In the genomic region with DNA sequence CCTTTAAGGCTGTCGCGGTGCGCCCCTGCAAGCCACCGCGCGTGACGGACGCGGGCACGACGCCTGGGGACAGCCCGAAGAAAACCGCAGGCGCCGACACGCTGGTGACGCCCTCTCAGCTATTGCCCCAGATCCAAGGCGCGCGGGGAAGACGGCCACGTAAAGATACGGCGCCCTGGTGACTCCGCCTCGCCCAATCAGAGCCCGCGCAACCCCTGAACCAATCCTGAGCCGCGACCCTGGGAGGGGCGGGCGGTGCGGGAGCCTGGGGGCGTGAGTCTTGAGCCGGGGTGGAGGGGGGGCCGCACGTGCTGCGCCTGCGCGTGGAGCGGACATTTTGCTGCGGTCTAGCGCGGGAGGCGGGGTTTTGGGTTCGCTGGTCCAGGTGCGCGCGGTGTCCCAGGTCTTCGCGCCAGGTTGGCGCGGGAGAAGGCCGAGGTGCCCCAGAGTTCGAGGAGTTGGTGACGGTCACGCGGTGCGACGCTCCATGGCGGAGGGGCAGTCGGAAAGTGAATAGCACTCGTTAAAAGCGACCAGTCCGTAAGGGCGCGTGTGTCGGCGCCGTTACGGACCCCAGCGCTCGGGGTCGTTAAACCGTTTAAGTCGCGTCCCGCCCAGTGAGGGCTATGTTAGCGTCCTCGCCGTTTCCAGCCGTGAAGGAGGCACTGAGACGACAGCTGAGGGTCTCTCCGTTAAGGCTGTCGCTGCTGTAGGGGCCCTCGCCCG, we compare ENCODE assay signal across 8 cellular contexts. TPM values are rescaled to one million over a fixed set of nuclear protein-coding genes. Genes with fewer than 3 reads are reported as not detected.
DNase-seq lines count a peak whose midpoint lies in the region; ATAC-seq and TF ChIP-seq lines count a peak whose summit lies in the region.

No MANE protein-coding gene starts in this region.

- CTCF ChIA-PET in activated B cell treated with CpG ODN at 0.5 μM for 24 hours (lab: Charles Lee) = interaction anchor here (1.0 to 1.7 kb wide), 5 partner anchors 17 to 161 kb away, joined by 3 to 5 read pairs (median 4); partner anchors contain the start of gene NCL

- no peaks in the 10 kb centered on the region for H3K36me3 ChIP-seq in spleen

- H3K27me3 ChIP-seq in spleen (replicated peaks in 1 of 7) = no peaks in the 10 kb centered on the region

- H3K27ac ChIP-seq in caudate nucleus (ENCODE audit: low read depth, low read length) = peak overlapping the region; percentile 95
- H3K27ac ChIP-seq in spleen = peak overlapping the region; percentile 77 to 92 (median 88)

- no peak for TF ChIP-seq CTCF in activated B cell treated with CpG ODN at 0.5 μM for 24 hours (IDR thresholded peaks at IDR 0.05)
- TF ChIP-seq CTCF in spleen (IDR thresholded peaks at IDR 0.05 in 8 of 11, conservative IDR thresholded peaks at IDR 0.05 in 3 of 11) = peak in 1 of 11 experiments; percentile 32

- ATAC-seq in HG03175 (IDR thresholded peaks at IDR 0.05; ENCODE audit: unreplicated experiment) (peak; percentile 98), activated B cell treated with CpG ODN at 0.5 μM for 24 hours (ENCODE audit: low read depth) (peak; percentile 99)

- POLR2A ChIA-PET in activated B cell treated with CpG ODN at 0.5 μM for 24 hours (lab: Charles Lee) = interaction anchor here (0.6 to 4.5 kb wide), 10 partner anchors 31 to 282 kb away, joined by 3 to 50 read pairs (median 4); partner anchors contain the start of genes NCL and PTMA

- DNase-seq in AG08396 (ENCODE audit: low spot score) = peak; percentile 100
- DNase-seq in NCI-H2227 treated with DMSO at 0.1 percent for 48 hours (lab: John Stamatoyannopoulos, UW) = peak; percentile 97
- peak; percentile 97 for DNase-seq in activated B cell treated with CpG ODN at 0.5 μM for 24 hours
- DNase-seq in caudate nucleus (lab: John Stamatoyannopoulos, UW) = peak; percentile 63 to 99 (median 96)
- DNase-seq in inferior parietal cortex (ENCODE audit: extremely low spot score) = peak; percentile 94
- DNase-seq in spleen = peak; percentile 98

- intact Hi-C loops in activated B cell treated with CpG ODN at 0.5 μM for 24 hours (cut with micrococcal nuclease) (loop anchor here (1.0 to 2.0 kb wide), 6 partner anchors 32 to 266 kb away; partner anchors contain the start of genes NCL and PDE6D), spleen (cut with DNase I; ENCODE audit: low total_unique reads) (no loop called here)

- in situ Hi-C loops in GM18951 (cut with MboI; ENCODE audit: low sequenced_read_pairs, unreplicated experiment) = no loop called here

- no peaks in the 10 kb centered on the region for H3K9me3 Mint-ChIP-seq in activated B cell treated with CpG ODN at 0.5 μM for 24 hours

- H3K4me1 ChIP-seq in spleen = peaks cover 0 to 30% (median 14%) of the 10 kb centered on the region in 6 donors

- peaks cover 13% of the 10 kb centered on the region for H3K4me1 Mint-ChIP-seq in activated B cell treated with CpG ODN at 0.5 μM for 24 hours

- WGBS in spleen, 5 donors = 1 to 11% (median 2%) methylated on average over 12 to 87 of the region's 87 CpGs

- TF ChIP-seq POLR2A in GM18951 (IDR thresholded peaks at IDR 0.05; ENCODE audit: extremely low read depth, insufficient read depth, insufficient read length) (peak; percentile 91), spleen (IDR thresholded peaks at IDR 0.05) (peak in 2 of 3 donors; percentile 54 to 61)

- H3K36me3 Mint-ChIP-seq in activated B cell treated with CpG ODN at 0.5 μM for 24 hours (ENCODE audit: low read depth) = peaks cover 5% of the 10 kb centered on the region

- peak overlapping the region; percentile 47 to 75 (median 64) for H3K4me3 ChIP-seq in spleen

- peak overlapping the region; percentile 92 for H3K4me3 Mint-ChIP-seq in activated B cell treated with CpG ODN at 0.5 μM for 24 hours

- no peaks in the 10 kb centered on the region for H3K27me3 Mint-ChIP-seq in activated B cell treated with CpG ODN at 0.5 μM for 24 hours

- peak overlapping the region; percentile 96 for H3K27ac Mint-ChIP-seq in activated B cell treated with CpG ODN at 0.5 μM for 24 hours

- H3K9me3 ChIP-seq in spleen = no peaks in the 10 kb centered on the region

RNA-seq across cellular contexts. Expression of gene NMUR1, which starts 15.9 kb away (rescaled TPM):
- not detected in 2 replicates for total RNA-seq in activated B cell treated with CpG ODN at 0.5 μM for 24 hours
- 1 to 10 TPM in 6 of 7 donors, under 1 TPM in 1; 0.79 to 6.2 (median 3.1) TPM for total RNA-seq in spleen
- polyA plus RNA-seq in spleen = 1 to 10 TPM in 1 of 3 donors, under 1 TPM in 2; 0.32 to 1.0 (median 0.83) TPM

RNA-seq across cellular contexts. Expression of gene NCL, which starts 50.1 kb away (rescaled TPM):
- 693 and 761 TPM in 2 replicates for total RNA-seq in activated B cell treated with CpG ODN at 0.5 μM for 24 hours
- 100 to 1,000 TPM; 133 to 424 (median 306) TPM for total RNA-seq in spleen
- polyA plus RNA-seq in spleen = 100 to 1,000 TPM; 113 to 161 (median 152) TPM

Comparison
In these comparisons a context has a peak if more than half of its experiments do, and no peak if none do; other contexts are left out.
1. Peak in every context shown above with its lines: DNase-seq, ATAC-seq, H3K4me3 ChIP-seq and H3K27ac ChIP-seq.